Comparison of ENCODE assay signal across 17 cellular contexts in genomic region chr12:19490908-19491307, GRCh38.
"Had no signal": no experiment of that assay in that cellular context is flagged by ENCODE, and none has a peak within 500 bp of the region (broad histone marks: within the 10 kb centered on the region; RNA-seq: fewer than 3 reads in every experiment).

No MANE protein-coding gene starts in this region.

- ATAC-seq: gastroesophageal sphincter; naive thymus-derived CD4-positive, alpha-beta T cell; sciatic nerve had no signal

- H3K9me3 ChIP-seq: esophagus muscularis mucosa, gastroesophageal sphincter, neutrophil, spleen, stomach, thoracic aorta had no signal

- H3K9me3 Mint-ChIP-seq: naive thymus-derived CD4-positive, alpha-beta T cell had no signal

- H3K36me3 ChIP-seq: thoracic aorta had no signal

- H3K4me3 Mint-ChIP-seq: naive thymus-derived CD4-positive, alpha-beta T cell had no signal

- H3K27ac ChIP-seq: esophagus muscularis mucosa, gastroesophageal sphincter, neutrophil, spleen, stomach had no signal

- DNase-seq: cortex of kidney; effector CD8-positive, alpha-beta T cell; glutamatergic neuron; mammary epithelial cell; naive thymus-derived CD4-positive, alpha-beta T cell; spleen; stimulated activated CD4-positive, alpha-beta T cell treated with anti-CD3 and anti-CD28 coated beads, Interleukin-2, amount 100 ng/mL, for 24 hours; stimulated activated CD4-positive, alpha-beta T cell treated with anti-CD3 and anti-CD28 coated beads, Interleukin-4, amount 100 ng/mL, for 4 hours; stimulated activated naive CD4-positive, alpha-beta T cell; stomach; trophoblast cell had no signal

- H3K4me3 ChIP-seq: dorsolateral prefrontal cortex, esophagus muscularis mucosa, gastroesophageal sphincter, spleen, stomach, thoracic aorta had no signal

- H3K27me3 Mint-ChIP-seq: naive thymus-derived CD4-positive, alpha-beta T cell had no signal
